In the genomic region with DNA sequence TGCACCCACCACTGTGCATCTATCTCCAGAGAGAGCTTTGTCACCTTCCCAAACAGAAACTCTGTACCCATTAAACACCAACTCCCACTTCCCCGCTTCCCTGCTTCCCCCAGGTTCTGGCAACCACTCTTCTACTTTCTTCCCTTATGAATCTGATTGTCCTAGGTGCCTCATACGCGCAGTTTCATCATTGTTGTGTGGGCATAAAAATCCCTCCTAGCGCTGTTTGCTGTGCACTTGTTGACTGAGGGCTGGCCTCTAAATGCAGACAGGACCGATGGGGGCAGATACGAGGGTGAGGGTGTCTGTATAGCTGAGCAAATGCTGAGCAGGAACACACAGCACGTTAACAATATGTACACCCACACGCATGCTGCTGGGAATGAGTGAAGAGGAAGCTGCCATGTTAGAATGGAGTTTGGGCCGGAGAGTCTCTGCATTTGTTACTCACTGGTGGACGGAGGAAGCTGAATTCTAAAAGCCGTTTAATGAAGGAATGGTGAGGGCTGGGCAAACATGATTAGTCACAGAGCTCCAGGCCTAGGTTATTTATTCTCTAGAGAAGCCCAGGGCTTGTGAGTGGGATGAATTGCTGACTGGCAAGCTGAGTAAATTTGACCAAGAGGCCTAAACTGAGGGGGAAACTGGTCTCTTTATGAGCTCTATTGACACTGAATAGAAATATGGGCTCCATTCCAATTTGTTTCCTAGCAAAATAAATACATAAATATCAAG, we compare ENCODE assay signal across 10 cellular contexts.
DNase-seq lines count a peak whose midpoint lies in the region; ATAC-seq and TF ChIP-seq lines count a peak whose summit lies in the region.
"Had no signal": no experiment of that assay in that cellular context is flagged by ENCODE, and none has a peak within 500 bp of the region (broad histone marks: within the 10 kb centered on the region; RNA-seq: fewer than 3 reads in every experiment).

No MANE protein-coding gene starts in this region.

- no peak overlapping the region for H3K27ac Mint-ChIP-seq in activated CD8-positive, alpha-beta T cell treated with anti-CD3 and anti-CD28 coated beads, Interleukin-2, amount 10 ng/mL, durations not matched to agents 7 days and 5 days
- no peak overlapping the region for H3K27ac Mint-ChIP-seq in activated CD4-positive, alpha-beta memory T cell treated with anti-CD3 and anti-CD28 coated beads, Interleukin-2, amount 10 ng/mL, durations not matched to agents 7 days and 5 days
- H3K27ac Mint-ChIP-seq: activated CD8-positive, alpha-beta T cell treated with anti-CD3 and anti-CD28 coated beads for 36 hours; naive B cell had no signal

- TF ChIP-seq CTCF in body of pancreas (IDR thresholded peaks at IDR 0.05): no peak
- TF ChIP-seq CTCF in left lung (IDR thresholded peaks at IDR 0.05): no peak
- TF ChIP-seq CTCF in vagina (IDR thresholded peaks at IDR 0.05): no peak

- H3K27ac ChIP-seq in body of pancreas (peak overlapping the region; percentile 62 to 93 (median 82)), left lung (peak overlapping the region; percentile 78 to 79), vagina (peak overlapping the region; percentile 39)

- ATAC-seq in Right ventricle myocardium inferior: peak; percentile 77
- ATAC-seq in body of pancreas: peak; percentile 86
- ATAC-seq in left lung: peak; percentile 91
- ATAC-seq in activated CD8-positive, alpha-beta T cell treated with anti-CD3 and anti-CD28 coated beads, Interleukin-2, amount 10 ng/mL, durations not matched to agents 7 days and 5 days: no peak
- ATAC-seq: activated CD8-positive, alpha-beta T cell treated with anti-CD3 and anti-CD28 coated beads for 36 hours had no signal

- 23 to 39% methylated on average over 9 of the region's 11 CpGs for WGBS in body of pancreas, 2 donors

- POLR2A ChIA-PET in activated CD8-positive, alpha-beta T cell treated with anti-CD3 and anti-CD28 coated beads, Interleukin-2, amount 10 ng/mL, durations not matched to agents 7 days and 5 days (lab: Charles Lee): interaction anchor here (1.0 kb wide), 1 partner anchor 9 kb away, joined by 3 read pairs; no protein-coding TSS in a partner anchor
- POLR2A ChIA-PET in activated CD4-positive, alpha-beta memory T cell treated with anti-CD3 and anti-CD28 coated beads, Interleukin-2, amount 10 ng/mL, durations not matched to agents 7 days and 5 days (lab: Charles Lee): no interaction called here

- no peaks in the 10 kb centered on the region for H3K36me3 ChIP-seq in body of pancreas (replicated peaks in 1 of 2; ENCODE audit: insufficient read depth in 1 of 2, low read depth in 2 of 2)
- no peaks in the 10 kb centered on the region for H3K36me3 ChIP-seq in left lung
- H3K36me3 ChIP-seq in vagina: no peaks in the 10 kb centered on the region

- CTCF ChIA-PET in activated CD8-positive, alpha-beta T cell treated with anti-CD3 and anti-CD28 coated beads, Interleukin-2, amount 10 ng/mL, durations not matched to agents 7 days and 5 days (lab: Charles Lee): no interaction called here
- CTCF ChIA-PET in activated CD4-positive, alpha-beta memory T cell treated with anti-CD3 and anti-CD28 coated beads, Interleukin-2, amount 10 ng/mL, durations not matched to agents 7 days and 5 days (lab: Charles Lee): no interaction called here

- H3K4me3 Mint-ChIP-seq in activated CD8-positive, alpha-beta T cell treated with anti-CD3 and anti-CD28 coated beads, Interleukin-2, amount 10 ng/mL, durations not matched to agents 7 days and 5 days: no peak overlapping the region
- no peak overlapping the region for H3K4me3 Mint-ChIP-seq in activated CD4-positive, alpha-beta memory T cell treated with anti-CD3 and anti-CD28 coated beads, Interleukin-2, amount 10 ng/mL, durations not matched to agents 7 days and 5 days
- H3K4me3 Mint-ChIP-seq: activated CD8-positive, alpha-beta T cell treated with anti-CD3 and anti-CD28 coated beads for 36 hours; naive B cell had no signal

- no peaks in the 10 kb centered on the region for H3K9me3 Mint-ChIP-seq in activated CD8-positive, alpha-beta T cell treated with anti-CD3 and anti-CD28 coated beads, Interleukin-2, amount 10 ng/mL, durations not matched to agents 7 days and 5 days (ENCODE audit: insufficient read depth)
- H3K9me3 Mint-ChIP-seq in activated CD4-positive, alpha-beta memory T cell treated with anti-CD3 and anti-CD28 coated beads, Interleukin-2, amount 10 ng/mL, durations not matched to agents 7 days and 5 days: no peaks in the 10 kb centered on the region
- H3K9me3 Mint-ChIP-seq: activated CD8-positive, alpha-beta T cell treated with anti-CD3 and anti-CD28 coated beads for 36 hours had no signal

- H3K27me3 Mint-ChIP-seq in activated CD8-positive, alpha-beta T cell treated with anti-CD3 and anti-CD28 coated beads, Interleukin-2, amount 10 ng/mL, durations not matched to agents 7 days and 5 days (ENCODE audit: low read depth): no peaks in the 10 kb centered on the region
- H3K27me3 Mint-ChIP-seq in activated CD4-positive, alpha-beta memory T cell treated with anti-CD3 and anti-CD28 coated beads, Interleukin-2, amount 10 ng/mL, durations not matched to agents 7 days and 5 days: peaks cover 5% of the 10 kb centered on the region
- H3K27me3 Mint-ChIP-seq: activated CD8-positive, alpha-beta T cell treated with anti-CD3 and anti-CD28 coated beads for 36 hours had no signal

- no peaks in the 10 kb centered on the region for H3K27me3 ChIP-seq in body of pancreas
- H3K27me3 ChIP-seq in left lung: peaks cover 0 to 4% of the 10 kb centered on the region in 2 donors
- no peaks in the 10 kb centered on the region for H3K27me3 ChIP-seq in vagina

- H3K9me3 ChIP-seq in body of pancreas: no peaks in the 10 kb centered on the region
- H3K9me3 ChIP-seq in left lung: no peaks in the 10 kb centered on the region
- no peaks in the 10 kb centered on the region for H3K9me3 ChIP-seq in vagina

- DNase-seq in Right ventricle myocardium inferior (ENCODE audit: missing footprints) (no peak), cardiac septum (ENCODE audit: low spot score) (no peak), body of pancreas (peak; percentile 26 to 70 (median 44)), left lung (no peak), vagina (ENCODE audit: extremely low spot score in 2 of 2) (no peak), T-helper 2 cell (no peak)
- no peak for DNase-seq in activated CD8-positive, alpha-beta T cell treated with anti-CD3 and anti-CD28 coated beads, Interleukin-2, amount 10 ng/mL, durations not matched to agents 7 days and 5 days
- DNase-seq in activated CD4-positive, alpha-beta memory T cell treated with anti-CD3 and anti-CD28 coated beads, Interleukin-2, amount 10 ng/mL, durations not matched to agents 7 days and 5 days: no peak
- DNase-seq: activated CD8-positive, alpha-beta T cell treated with anti-CD3 and anti-CD28 coated beads for 36 hours; naive B cell had no signal

- H3K4me3 ChIP-seq in body of pancreas: no peak overlapping the region
- no peak overlapping the region for H3K4me3 ChIP-seq in left lung
- H3K4me3 ChIP-seq in vagina: no peak overlapping the region

- no peaks in the 10 kb centered on the region for H3K4me1 Mint-ChIP-seq in activated CD8-positive, alpha-beta T cell treated with anti-CD3 and anti-CD28 coated beads, Interleukin-2, amount 10 ng/mL, durations not matched to agents 7 days and 5 days (ENCODE audit: low read depth)
- no peaks in the 10 kb centered on the region for H3K4me1 Mint-ChIP-seq in activated CD4-positive, alpha-beta memory T cell treated with anti-CD3 and anti-CD28 coated beads, Interleukin-2, amount 10 ng/mL, durations not matched to agents 7 days and 5 days
- H3K4me1 Mint-ChIP-seq: naive B cell had no signal

- intact Hi-C loops in Right ventricle myocardium inferior (cut with DNase I): no loop called here
- intact Hi-C loops in cardiac septum (cut with DNase I): loop anchor here (5.0 kb wide), 1 partner anchor 95 kb away; a partner anchor contains a TSS
- intact Hi-C loops in body of pancreas (cut with DNase I): no loop called here
- intact Hi-C loops in left lung (cut with DNase I): no loop called here
- intact Hi-C loops in vagina (cut with DNase I): no loop called here

- TF ChIP-seq POLR2A in body of pancreas (IDR thresholded peaks at IDR 0.05): peak in 1 of 3 donors; percentile 24
- no peak for TF ChIP-seq POLR2A in vagina (IDR thresholded peaks at IDR 0.05)

- H3K4me1 ChIP-seq in body of pancreas: peaks cover 27% of the 10 kb centered on the region
- no peaks in the 10 kb centered on the region for H3K4me1 ChIP-seq in left lung
- H3K4me1 ChIP-seq in vagina: peaks cover 12% of the 10 kb centered on the region

- H3K36me3 Mint-ChIP-seq in activated CD8-positive, alpha-beta T cell treated with anti-CD3 and anti-CD28 coated beads, Interleukin-2, amount 10 ng/mL, durations not matched to agents 7 days and 5 days (ENCODE audit: low read depth): no peaks in the 10 kb centered on the region
- no peaks in the 10 kb centered on the region for H3K36me3 Mint-ChIP-seq in activated CD4-positive, alpha-beta memory T cell treated with anti-CD3 and anti-CD28 coated beads, Interleukin-2, amount 10 ng/mL, durations not matched to agents 7 days and 5 days (ENCODE audit: low read depth)
- H3K36me3 Mint-ChIP-seq: naive B cell had no signal

Comparison
In these comparisons a context has a peak if more than half of its experiments do, and no peak if none do; other contexts are left out.
1. DNase-seq: peak in body of pancreas (4 of 4); none in Right ventricle myocardium inferior (single experiment), cardiac septum (single experiment), left lung (0 of 2), vagina (0 of 2), activated CD8-positive, alpha-beta T cell treated with anti-CD3 and anti-CD28 coated beads, Interleukin-2, amount 10 ng/mL, durations not matched to agents 7 days and 5 days (single experiment), T-helper 2 cell (0 of 5) and activated CD4-positive, alpha-beta memory T cell treated with anti-CD3 and anti-CD28 coated beads, Interleukin-2, amount 10 ng/mL, durations not matched to agents 7 days and 5 days (single experiment).
2. Peak in every context shown above with its lines, with median percentiles within 50 percentile points of each other: H3K27ac ChIP-seq.